ENCODE assay signal across 27 cellular contexts in the genomic region with DNA sequence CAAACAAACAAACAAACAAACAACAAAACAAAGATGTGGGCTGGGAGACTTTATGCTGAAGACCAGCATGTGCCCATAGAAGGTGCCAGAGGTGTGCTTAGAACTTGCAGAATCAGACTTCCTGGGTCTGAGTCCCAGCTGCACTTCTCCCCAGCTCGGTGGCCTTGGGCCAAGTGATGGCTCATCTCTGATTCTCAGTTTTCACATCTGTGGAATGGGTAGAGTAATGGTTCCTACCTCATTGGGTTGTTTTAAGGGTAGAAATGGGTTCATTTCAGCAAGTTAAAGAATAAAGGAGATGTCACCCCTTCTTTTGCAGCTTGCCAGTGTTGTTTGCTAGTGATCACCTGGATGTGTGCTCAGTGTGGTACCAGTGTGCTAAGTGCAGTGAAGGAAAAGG.
"Had no signal": no experiment of that assay in that cellular context is flagged by ENCODE, and none has a peak within 500 bp of the region (broad histone marks: within the 10 kb centered on the region; RNA-seq: fewer than 3 reads in every experiment).

No MANE protein-coding gene starts in this region.

- H3K79me2 ChIP-seq: parathyroid adenoma had no signal

- DNase-seq: naive thymus-derived CD4-positive, alpha-beta T cell; natural killer cell; occipital lobe; ovary; psoas muscle; right cardiac atrium; stimulated activated CD4-positive, alpha-beta T cell treated with anti-CD3 and anti-CD28 coated beads, Interleukin-15, amount 100 ng/mL, for 24 hours; stimulated activated CD4-positive, alpha-beta T cell treated with anti-CD3 and anti-CD28 coated beads, Interleukin-2, amount 100 ng/mL, for 24 hours; stimulated activated CD4-positive, alpha-beta T cell treated with anti-CD3 and anti-CD28 coated beads, Interleukin-2, amount 100 ng/mL, for 48 hours; stimulated activated CD4-positive, alpha-beta T cell treated with anti-CD3 and anti-CD28 coated beads, Interleukin-4, amount 100 ng/mL, for 24 hours; stimulated activated naive B cell treated with anti-CD40 and anti-IgM and Interleukin-4, amounts not matched to agents 10 μg/mL and 1 μg/mL and 100 μg/mL, for 72 hours; stimulated activated naive CD4-positive, alpha-beta T cell treated with Interleukin-2 at 50 U/mL for 16 hours; stomach; thyroid gland; trophoblast cell; upper lobe of left lung had no signal

- H3K27me3 Mint-ChIP-seq: progenitor cell of endocrine pancreas had no signal

- H3K4me1 ChIP-seq: neural progenitor cell, parathyroid adenoma, psoas muscle, thyroid gland, vagina had no signal

- H3K9ac ChIP-seq: neural progenitor cell, parathyroid adenoma had no signal

- H3K4me2 ChIP-seq: neural progenitor cell had no signal

- H3K9me3 Mint-ChIP-seq: natural killer cell; stimulated activated effector memory CD8-positive, alpha-beta T cell treated with anti-CD3 and anti-CD28 coated beads, Interleukin-12 subunit alpha, Interleukin-12 subunit beta, amount 100 ng/mL, for 72 hours had no signal

- H3K36me3 Mint-ChIP-seq: stimulated activated effector memory CD8-positive, alpha-beta T cell treated with anti-CD3 and anti-CD28 coated beads, Interleukin-12 subunit alpha, Interleukin-12 subunit beta, amount 100 ng/mL, for 72 hours had no signal

- FAIRE-seq: urothelium cell line had no signal

- H3K36me3 ChIP-seq: neural progenitor cell, ovary, thyroid gland, vagina had no signal

- H3K4me3 ChIP-seq: neural progenitor cell, ovary, psoas muscle, skin epidermis, stomach, thoracic aorta, thyroid gland, tibial nerve, upper lobe of left lung, vagina had no signal

- ATAC-seq: naive thymus-derived CD4-positive, alpha-beta T cell; natural killer cell; psoas muscle; right cardiac atrium; sciatic nerve; stimulated activated effector memory CD8-positive, alpha-beta T cell treated with anti-CD3 and anti-CD28 coated beads, Interleukin-12 subunit alpha, Interleukin-12 subunit beta, amount 100 ng/mL, for 72 hours; stimulated activated naive B cell treated with anti-CD40 and anti-IgM and Interleukin-4, amounts not matched to agents 10 μg/mL and 1 μg/mL and 100 μg/mL, for 72 hours had no signal

- H3K9me3 ChIP-seq: ovary, psoas muscle, thoracic aorta, thyroid gland, vagina had no signal

- H3K4me3 Mint-ChIP-seq: naive thymus-derived CD4-positive, alpha-beta T cell; natural killer cell; nephron; neural progenitor cell; stimulated activated effector memory CD8-positive, alpha-beta T cell treated with anti-CD3 and anti-CD28 coated beads, Interleukin-12 subunit alpha, Interleukin-12 subunit beta, amount 100 ng/mL, for 72 hours; stimulated activated naive B cell treated with anti-CD40 and anti-IgM and Interleukin-4, amounts not matched to agents 10 μg/mL and 1 μg/mL and 100 μg/mL, for 72 hours had no signal

- H3K27ac Mint-ChIP-seq: natural killer cell; progenitor cell of endocrine pancreas; stimulated activated effector memory CD8-positive, alpha-beta T cell treated with anti-CD3 and anti-CD28 coated beads, Interleukin-12 subunit alpha, Interleukin-12 subunit beta, amount 100 ng/mL, for 72 hours; stimulated activated naive B cell treated with anti-CD40 and anti-IgM and Interleukin-4, amounts not matched to agents 10 μg/mL and 1 μg/mL and 100 μg/mL, for 72 hours had no signal

- H2AFZ ChIP-seq: neural progenitor cell, parathyroid adenoma had no signal

- H3K4me1 Mint-ChIP-seq: natural killer cell; stimulated activated naive B cell treated with anti-CD40 and anti-IgM and Interleukin-4, amounts not matched to agents 10 μg/mL and 1 μg/mL and 100 μg/mL, for 72 hours had no signal

- H3K27ac ChIP-seq: neural progenitor cell, ovary, parathyroid adenoma, psoas muscle, skin epidermis, stomach, thoracic aorta, thyroid gland, vagina had no signal

- H3K27me3 ChIP-seq: neural progenitor cell, ovary, stomach, thyroid gland, tibial nerve, upper lobe of left lung, vagina had no signal
